ENCODE assay signal across 7 cellular contexts in genomic region chr16:31032736-31033708, GRCh38. TPM values are rescaled to one million over a fixed set of nuclear protein-coding genes. Genes with fewer than 3 reads are reported as not detected.
DNase-seq lines count a peak whose midpoint lies in the region; ATAC-seq, FAIRE-seq and TF ChIP-seq lines count a peak whose summit lies in the region.

STX4 (plus strand) TSS chr16:31033558; CDS start chr16:31033806, 248 bp downstream.

- H3K9me3 ChIP-seq in body of pancreas, result no peaks in the 10 kb centered on the region
- H3K9me3 ChIP-seq in sigmoid colon, result no peaks in the 10 kb centered on the region

- peak in 2 of 7 experiments; percentile 16 to 26 for TF ChIP-seq CTCF in body of pancreas (IDR thresholded peaks at IDR 0.05)
- TF ChIP-seq CTCF in sigmoid colon (IDR thresholded peaks at IDR 0.05), result no peak

- peak within 1 kb of the TSS; percentile 54 to 84 for H3K4me3 ChIP-seq in body of pancreas
- peak within 1 kb of the TSS; percentile 79 to 98 (median 96) for H3K4me3 ChIP-seq in sigmoid colon

- H3K36me3 ChIP-seq in body of pancreas (replicated peaks in 1 of 2; ENCODE audit: insufficient read depth in 1 of 2, low read depth in 2 of 2), result peaks cover 0 to 4% of the 10 kb centered on the region in 2 donors
- H3K36me3 ChIP-seq in sigmoid colon, result peaks cover 0 to 30% (median 9%) of the 10 kb centered on the region in 4 donors

- H3K4me1 ChIP-seq in body of pancreas, result peaks cover 15% of the 10 kb centered on the region
- H3K4me1 ChIP-seq in sigmoid colon, result peaks cover 0 to 29% (median 18%) of the 10 kb centered on the region in 4 donors

- intact Hi-C loops in body of pancreas (cut with DNase I) (no loop called here), sigmoid colon (cut with DNase I) (loop anchor here (1.0 to 2.0 kb wide), 3 partner anchors 36 to 110 kb away; partner anchors contain the start of genes ZNF646 and ZNF668)

- DNase-seq in NCI-H2107 (lab: John Stamatoyannopoulos, UW) (peak; percentile 94), body of pancreas (peak; percentile 98), iPS DF 19.7 (ENCODE audit: low read depth, low spot score) (peak; percentile 95), sigmoid colon (peak; percentile 99)

- peak in 2 of 3 donors; percentile 51 to 54 for TF ChIP-seq POLR2A in body of pancreas (IDR thresholded peaks at IDR 0.05)
- TF ChIP-seq POLR2A in sigmoid colon (IDR thresholded peaks at IDR 0.05), result peak in 1 of 2 donors; percentile 44

- FAIRE-seq in TTC549 (lab: Jason Lieb, UNC), result peak; percentile 69

- H3K27ac ChIP-seq in body of pancreas, result peak within 1 kb of the TSS; percentile 76 to 94 (median 90)
- peak within 1 kb of the TSS; percentile 87 to 98 (median 94) for H3K27ac ChIP-seq in sigmoid colon

- TF ChIP-seq EP300 in sigmoid colon (IDR thresholded peaks at IDR 0.05), result peak in 2 of 4 donors; percentile 74 to 86

- H3K27me3 ChIP-seq in body of pancreas (no peaks in the 10 kb centered on the region), sigmoid colon (no peaks in the 10 kb centered on the region)

- WGBS in body of pancreas, 2 donors, result 0 to 1% methylated on average over 40 to 75 of the region's 75 CpGs
- WGBS in sigmoid colon, 2 donors, result 1% methylated on average over 75 of the region's 75 CpGs

- ATAC-seq in GM18519 (IDR thresholded peaks at IDR 0.05; ENCODE audit: low FRiP score, unreplicated experiment) (peak; percentile 74), HG03060 (IDR thresholded peaks at IDR 0.05; ENCODE audit: low read depth, unreplicated experiment) (peak; percentile 75), body of pancreas (peak; percentile 92)

RNA-seq across cellular contexts. Expression of gene STX4, which starts in this region (rescaled TPM):
- total RNA-seq in body of pancreas (10 to 100 TPM; 25.9 to 38.6 TPM), sigmoid colon (10 to 100 TPM; 23.9 to 56.5 (median 37.4) TPM)
- polyA plus RNA-seq in sigmoid colon, result 10 to 100 TPM; 47.2 to 76.3 (median 55.3) TPM

Comparison
In these comparisons a context has a peak if more than half of its experiments do, and no peak if none do; other contexts are left out.
1. Peak in every context shown above with its lines: DNase-seq, ATAC-seq, H3K4me3 ChIP-seq and H3K27ac ChIP-seq.